ENCODE assay signal across 23 cellular contexts in genomic region chr3:64853456-64853855, GRCh38.
"Had no signal": no experiment of that assay in that cellular context is flagged by ENCODE, and none has a peak within 500 bp of the region (broad histone marks: within the 10 kb centered on the region; RNA-seq: fewer than 3 reads in every experiment).

No MANE protein-coding gene starts in this region.

- H3K27ac ChIP-seq: dorsolateral prefrontal cortex, epithelial cell of prostate, esophagus muscularis mucosa, gastroesophageal sphincter, heart left ventricle, hepatocyte, left lung, neural progenitor cell, parathyroid adenoma, right atrium auricular region, testis, tibial artery had no signal

- H3K4me3 ChIP-seq: dorsolateral prefrontal cortex, esophagus muscularis mucosa, gastroesophageal sphincter, heart left ventricle, hepatocyte, left lung, neural progenitor cell, right atrium auricular region, testis, tibial artery had no signal

- H3K4me2 ChIP-seq: hepatocyte, neural progenitor cell had no signal

- H3K27me3 ChIP-seq: esophagus muscularis mucosa, gastroesophageal sphincter, heart left ventricle, hepatocyte, left lung, neural progenitor cell, right atrium auricular region, testis, tibial artery had no signal

- H3K4me1 ChIP-seq: gastroesophageal sphincter, heart left ventricle, left lung, parathyroid adenoma, right atrium auricular region, testis had no signal

- DNase-seq: dorsolateral prefrontal cortex; effector CD4-positive, alpha-beta T cell; heart left ventricle; kidney; left cardiac atrium; left lung; mesendoderm; midbrain; naive thymus-derived CD4-positive, alpha-beta T cell; stimulated activated CD4-positive, alpha-beta T cell treated with anti-CD3 and anti-CD28 coated beads, Interleukin-2, amount 100 ng/mL, for 24 hours; stimulated activated CD4-positive, alpha-beta T cell treated with anti-CD3 and anti-CD28 coated beads, Interleukin-4, amount 100 ng/mL, for 4 hours; stimulated activated naive CD8-positive, alpha-beta T cell treated with anti-CD3 and anti-CD28 coated beads, Interleukin-15, Interleukin-2, amounts not matched to agents 100 U/mL and 50 U/mL, for 24 hours; substantia nigra; testis; tibial artery had no signal

- H3K9me3 ChIP-seq: esophagus muscularis mucosa, gastroesophageal sphincter, heart left ventricle, left lung, right atrium auricular region, testis, tibial artery had no signal

- FAIRE-seq: colon had no signal

- H3K9ac ChIP-seq: neural progenitor cell, parathyroid adenoma had no signal

- H2AFZ ChIP-seq: hepatocyte, neural progenitor cell, parathyroid adenoma had no signal

- H3K36me3 ChIP-seq: esophagus muscularis mucosa, gastroesophageal sphincter, heart left ventricle, left lung, neural progenitor cell, right atrium auricular region, tibial artery had no signal

- H3K79me2 ChIP-seq: hepatocyte, parathyroid adenoma had no signal
